ENCODE assay signal across 35 cellular contexts in genomic region chr6:43433148-43433547, GRCh38. TPM values are rescaled to one million over a fixed set of nuclear protein-coding genes. Genes with fewer than 3 reads are reported as not detected.
"Had no signal": no experiment of that assay in that cellular context is flagged by ENCODE, and none has a peak within 500 bp of the region (broad histone marks: within the 10 kb centered on the region; RNA-seq: fewer than 3 reads in every experiment).

No MANE protein-coding gene starts in this region.

- H3K4me3 ChIP-seq: adrenal gland, body of pancreas, breast epithelium had no signal

- H3K27me3 ChIP-seq: adrenal gland, body of pancreas, brain microvascular endothelial cell, breast epithelium had no signal

- DNase-seq: activated B cell treated with CpG ODN at 0.5 μM for 24 hours; activated CD4-positive, alpha-beta memory T cell treated with anti-CD3 and anti-CD28 coated beads for 36 hours; activated CD4-positive, alpha-beta T cell treated with anti-CD3 and anti-CD28 coated beads for 4 hours; activated CD4-positive, alpha-beta T cell treated with anti-CD3 and anti-CD28 coated beads, Interleukin-2, amount 10 ng/mL, durations not matched to agents 24 days and 14 days; activated CD4-positive, alpha-beta T cell treated with anti-CD3 and anti-CD28 coated beads, Interleukin-2, amount 50 U/mL, for 1 hour; activated CD4-positive, alpha-beta T cell treated with anti-CD3 and anti-CD28 coated beads, Interleukin-2, amount 50 U/mL, for 4 hours; activated CD4-positive, CD25-positive, alpha-beta regulatory T cell treated with anti-CD3 and anti-CD28 coated beads, Interleukin-2, amount 50 U/mL, for 72 hours; activated CD8-positive, alpha-beta memory T cell treated with anti-CD3 and anti-CD28 coated beads, Interleukin-2, amount 50 U/mL, for 4 hours; activated CD8-positive, alpha-beta T cell treated with anti-CD3 and anti-CD28 coated beads for 36 hours; activated effector memory CD4-positive, alpha-beta T cell treated with anti-CD3 and anti-CD28 coated beads, Interleukin-2, amount 50 U/mL, for 16 hours; activated gamma-delta T cell treated with Interleukin-2 at 50 U/mL for 16 hours; activated naive CD4-positive, alpha-beta T cell; activated naive CD4-positive, alpha-beta T cell treated with anti-CD3 and anti-CD28 coated beads for 36 hours; activated naive CD4-positive, alpha-beta T cell treated with anti-CD3 and anti-CD28 coated beads, Interleukin-2, amount 50 U/mL, for 16 hours; activated naive CD8-positive, alpha-beta T cell treated with anti-CD3 and anti-CD28 coated beads for 36 hours; activated T-cell treated with anti-CD3 and anti-CD28 coated beads for 4 hours; activated T-cell treated with anti-CD3 and anti-CD28 coated beads, Interleukin-2, amount 50 U/mL, for 1 hour; activated T-cell treated with anti-CD3 and anti-CD28 coated beads, Interleukin-2, amount 50 U/mL, for 4 hours; activated T-cell treated with anti-CD3 and anti-CD28 coated beads, Interleukin-2, amount 50 U/mL, for 72 hours; adrenal gland; amniotic stem cell; body of pancreas; brain microvascular endothelial cell; caudate nucleus; cerebellar nuclear complex; T-helper 1 cell; T-helper 2 cell; T-helper 9 cell had no signal

- H3K27ac ChIP-seq: adrenal gland, body of pancreas, brain microvascular endothelial cell, breast epithelium, VCaP had no signal

- H3K9me3 ChIP-seq: adrenal gland, body of pancreas, breast epithelium had no signal

- H3K36me3 ChIP-seq: breast epithelium had no signal

- ATAC-seq: activated CD8-positive, alpha-beta T cell treated with anti-CD3 and anti-CD28 coated beads for 36 hours; activated naive CD4-positive, alpha-beta T cell treated with anti-CD3 and anti-CD28 coated beads, Interleukin-2, amount 50 U/mL, for 72 hours; activated T-cell treated with anti-CD3 and anti-CD28 coated beads, Interleukin-2, amount 50 U/mL, for 4 hours; activated T-cell treated with anti-CD3 and anti-CD28 coated beads, Interleukin-2, amount 50 U/mL, for 72 hours; activated T-helper 17 cell treated with anti-CD3 and anti-CD28 coated beads, Interleukin-2, amount 50 U/mL, for 72 hours; body of pancreas had no signal

- FAIRE-seq: astrocyte, TTC549 had no signal

RNA-seq across cellular contexts. Expression of gene DLK2, which starts 22.2 kb away (rescaled TPM):
- total RNA-seq: aorta, body of pancreas had no signal
- polyA plus RNA-seq: aorta had no signal
